15 cellular contexts compared by ENCODE assay signal in the genomic region with DNA sequence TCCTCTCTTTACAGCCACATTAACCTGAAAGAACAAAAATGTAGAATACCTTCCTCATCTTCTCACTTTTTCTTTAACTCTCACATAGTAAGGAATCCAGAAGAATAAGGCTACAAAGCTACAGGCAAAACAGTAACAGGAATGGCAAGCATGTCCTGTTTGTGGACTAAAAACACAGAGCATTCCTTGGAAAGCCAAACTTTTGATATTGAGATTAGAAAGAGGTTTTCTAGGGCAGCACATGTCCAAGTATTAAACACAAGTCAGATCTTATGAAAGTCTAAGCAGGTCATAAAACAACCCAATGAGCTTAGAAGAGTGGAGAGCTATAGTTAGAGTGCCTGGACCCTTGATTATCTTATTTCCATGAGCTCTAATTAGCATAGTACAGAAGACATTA. TPM values are rescaled to one million over a fixed set of nuclear protein-coding genes. Genes with fewer than 3 reads are reported as not detected.
DNase-seq lines count a peak whose midpoint lies in the region; ATAC-seq, FAIRE-seq and TF ChIP-seq lines count a peak whose summit lies in the region.
"Had no signal": no experiment of that assay in that cellular context is flagged by ENCODE, and none has a peak within 500 bp of the region (broad histone marks: within the 10 kb centered on the region; RNA-seq: fewer than 3 reads in every experiment).

No MANE protein-coding gene starts in this region.

- FAIRE-seq in GM18507 (lab: Jason Lieb, UNC): peak; percentile 57

- TF ChIP-seq CTCF in hepatocyte (IDR thresholded peaks at IDR 0.05; ENCODE audit: poor library complexity): no peak

- H3K36me3 ChIP-seq in hepatocyte (replicated peaks; ENCODE audit: insufficient read depth, low read depth): no peaks in the 10 kb centered on the region
- no peaks in the 10 kb centered on the region for H3K36me3 ChIP-seq in subcutaneous abdominal adipose tissue (ENCODE audit: control insufficient read depth in 5 of 5, insufficient read depth in 5 of 5, low read length in 5 of 5)
- H3K36me3 ChIP-seq: prostate gland had no signal

- no peaks in the 10 kb centered on the region for H3K9me3 ChIP-seq in hepatocyte (ENCODE audit: low read depth)
- no peaks in the 10 kb centered on the region for H3K9me3 ChIP-seq in subcutaneous abdominal adipose tissue (ENCODE audit: control insufficient read depth in 5 of 5, low read length in 5 of 5)
- H3K9me3 ChIP-seq: prostate gland had no signal

- no peaks in the 10 kb centered on the region for H3K27me3 Mint-ChIP-seq in activated T-helper 17 cell treated with anti-CD3 and anti-CD28 coated beads, Interleukin-2, amount 50 U/mL, for 72 hours

- no peaks in the 10 kb centered on the region for H3K9me3 Mint-ChIP-seq in activated T-helper 17 cell treated with anti-CD3 and anti-CD28 coated beads, Interleukin-2, amount 50 U/mL, for 72 hours

- H3K27ac ChIP-seq in hepatocyte: peak overlapping the region; percentile 61
- H3K27ac ChIP-seq in subcutaneous abdominal adipose tissue (ENCODE audit: low read depth, low read length): peak overlapping the region; percentile 50
- H3K27ac ChIP-seq: prostate gland, SK-N-MC had no signal

- H3K4me2 ChIP-seq in hepatocyte: no peak overlapping the region

- no peaks in the 10 kb centered on the region for H4K20me1 ChIP-seq in hepatocyte (ENCODE audit: insufficient read depth, poor library complexity, severe bottlenecking)

- H3K4me3 Mint-ChIP-seq in activated T-helper 17 cell treated with anti-CD3 and anti-CD28 coated beads, Interleukin-2, amount 50 U/mL, for 72 hours: peak overlapping the region; percentile 62

- no peak for ATAC-seq in activated T-helper 17 cell treated with anti-CD3 and anti-CD28 coated beads, Interleukin-2, amount 50 U/mL, for 72 hours (replicated peaks)
- ATAC-seq in HG03108 (IDR thresholded peaks at IDR 0.05; ENCODE audit: unreplicated experiment) (no peak), GM18858 (IDR thresholded peaks at IDR 0.05; ENCODE audit: unreplicated experiment) (no peak)

- H3K4me3 ChIP-seq in hepatocyte: no peak overlapping the region
- H3K4me3 ChIP-seq in subcutaneous abdominal adipose tissue (ENCODE audit: low read depth in 1 of 5, low read length in 5 of 5): no peak overlapping the region
- H3K4me3 ChIP-seq: prostate gland, SK-N-MC had no signal

- H3K36me3 Mint-ChIP-seq in activated T-helper 17 cell treated with anti-CD3 and anti-CD28 coated beads, Interleukin-2, amount 50 U/mL, for 72 hours (ENCODE audit: low read depth): no peaks in the 10 kb centered on the region

- peaks cover 30% of the 10 kb centered on the region for H3K4me1 Mint-ChIP-seq in activated T-helper 17 cell treated with anti-CD3 and anti-CD28 coated beads, Interleukin-2, amount 50 U/mL, for 72 hours

- H3K4me1 ChIP-seq in hepatocyte (ENCODE audit: insufficient read depth) (peaks cover 24% of the 10 kb centered on the region), subcutaneous abdominal adipose tissue (ENCODE audit: control insufficient read depth in 5 of 5, insufficient read depth in 5 of 5, low read length in 5 of 5) (peaks cover 3 to 42% (median 17%) of the 10 kb centered on the region in 5 donors)
- H3K4me1 ChIP-seq: prostate gland had no signal

- no peak overlapping the region for H3K9ac ChIP-seq in subcutaneous abdominal adipose tissue (ENCODE audit: low read length in 5 of 5)

- H3K27me3 ChIP-seq in hepatocyte: no peaks in the 10 kb centered on the region
- H3K27me3 ChIP-seq in subcutaneous abdominal adipose tissue (ENCODE audit: control insufficient read depth in 5 of 5, insufficient read depth in 4 of 5, low read length in 5 of 5): no peaks in the 10 kb centered on the region

- H2AFZ ChIP-seq in hepatocyte: no peak overlapping the region

- DNase-seq in GM18507 (ENCODE audit: extremely low spot score, insufficient read length, low read depth): no peak
- DNase-seq in hepatocyte (ENCODE audit: low spot score): no peak
- DNase-seq in NCI-H1436 (lab: John Stamatoyannopoulos, UW): no peak
- DNase-seq: activated T-cell treated with anti-CD3 and anti-CD28 coated beads for 4 hours; anterior cingulate cortex; Karpas-422; NCI-H2029; stimulated activated CD4-positive, alpha-beta T cell treated with anti-CD3 and anti-CD28 coated beads, Interleukin-4, amount 100 ng/mL, for 1 hour; stimulated activated naive CD4-positive, alpha-beta T cell had no signal

- no peaks in the 10 kb centered on the region for H3K79me2 ChIP-seq in hepatocyte

- H3K9me2 ChIP-seq in hepatocyte (replicated peaks; ENCODE audit: insufficient read depth): no peaks in the 10 kb centered on the region

- H3K27ac Mint-ChIP-seq in activated T-helper 17 cell treated with anti-CD3 and anti-CD28 coated beads, Interleukin-2, amount 50 U/mL, for 72 hours: peak overlapping the region; percentile 26

RNA-seq across cellular contexts. Expression of gene FAM9C, which starts 58.2 kb away (rescaled TPM):
- total RNA-seq in activated T-helper 17 cell treated with anti-CD3 and anti-CD28 coated beads, Interleukin-2, amount 50 U/mL, for 72 hours: under 1 TPM in 1 of 2 donors, not detected in 1; 0.21 TPM
- total RNA-seq in hepatocyte: not detected in 2 replicates
- polyA plus RNA-seq in hepatocyte: not detected in 2 replicates
